ENCODE assay signal across 8 cellular contexts in the genomic region with DNA sequence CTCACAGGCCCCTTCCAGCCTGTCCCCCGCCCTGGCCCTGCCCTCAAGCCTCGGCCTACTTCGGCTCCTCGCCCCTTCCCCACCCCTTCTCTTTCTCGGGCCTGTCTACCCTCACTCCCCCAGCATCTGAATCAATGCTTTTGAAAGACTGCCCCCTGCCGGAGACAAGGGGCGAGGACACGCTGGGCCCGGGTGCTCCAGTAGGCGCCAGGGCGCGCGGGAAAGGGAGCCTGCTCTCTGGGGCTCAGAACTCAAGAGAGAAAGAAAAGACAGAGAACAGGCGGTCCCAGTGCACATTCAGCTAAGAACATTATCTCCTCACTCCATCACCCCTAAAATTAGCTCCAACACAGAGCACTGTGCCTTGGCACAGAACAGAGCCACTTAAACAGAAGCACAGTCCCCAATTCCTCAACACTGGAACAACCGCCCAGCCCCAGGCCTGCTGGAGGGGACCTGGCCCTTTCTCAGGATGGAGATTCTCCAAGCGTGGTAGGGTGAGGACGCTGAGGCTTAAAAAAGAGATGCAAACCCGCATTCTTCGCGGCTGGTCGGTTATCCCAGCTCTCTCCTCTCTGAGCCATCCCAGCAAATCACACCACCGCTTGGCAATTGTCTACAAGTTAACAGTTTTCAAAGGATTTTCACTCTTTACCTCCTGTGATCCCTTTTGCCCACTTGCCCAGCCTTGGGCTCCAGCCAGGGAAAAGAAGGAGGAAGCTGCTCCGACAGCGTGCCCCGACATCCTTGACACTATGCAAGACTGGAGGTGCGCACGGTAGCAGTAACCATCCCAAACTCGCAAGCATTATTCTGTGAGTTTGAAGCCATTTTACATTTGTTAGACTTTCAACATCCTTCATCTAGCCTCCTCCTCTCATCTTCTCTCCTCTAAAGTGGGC. TPM values are rescaled to one million over a fixed set of nuclear protein-coding genes. Genes with fewer than 3 reads are reported as not detected.
DNase-seq lines count a peak whose midpoint lies in the region; ATAC-seq, FAIRE-seq and TF ChIP-seq lines count a peak whose summit lies in the region.

No MANE protein-coding gene starts in this region.

- H3K14ac ChIP-seq in neuronal stem cell (ENCODE audit: low read length), result no peak overlapping the region

- no peak overlapping the region for H2BK120ac ChIP-seq in neuronal stem cell (ENCODE audit: low read depth, low read length)

- TF ChIP-seq CTCF in GM10266 (IDR thresholded peaks at IDR 0.05; ENCODE audit: control insufficient read depth, insufficient read depth, low read depth, missing control alignments), result peak; percentile 96

- no peak overlapping the region for H3K4ac ChIP-seq in neuronal stem cell (ENCODE audit: low read length)

- no peak overlapping the region for H3K18ac ChIP-seq in neuronal stem cell (ENCODE audit: low read length)

- no peak overlapping the region for H3K9ac ChIP-seq in neuronal stem cell (ENCODE audit: low read depth, low read length, poor library complexity)

- H3K79me1 ChIP-seq in neuronal stem cell (ENCODE audit: low read depth, low read length), result peaks cover 19% of the 10 kb centered on the region

- no peak overlapping the region for H3K23ac ChIP-seq in neuronal stem cell (ENCODE audit: low read depth, low read length, poor library complexity)

- no peak overlapping the region for H4K8ac ChIP-seq in neuronal stem cell (ENCODE audit: low read depth, low read length)

- peaks cover 12% of the 10 kb centered on the region for H3K4me1 ChIP-seq in SJSA1 (replicated peaks)
- H3K4me1 ChIP-seq in neuronal stem cell (ENCODE audit: control insufficient read depth in 2 of 2, insufficient read depth in 1 of 2, low read depth in 1 of 2, low read length in 2 of 2), result peaks cover 9 to 21% of the 10 kb centered on the region in 2 donors

- H3K9me3 ChIP-seq in SJSA1 (replicated peaks) (0 out of 2 replicates have a peak, but pooled peaks cover 2% of the 10 kb centered on the region), neuronal stem cell (replicated peaks in 1 of 2; ENCODE audit: control insufficient read depth in 2 of 2, insufficient read depth in 1 of 2, low read depth in 1 of 2, low read length in 2 of 2) (no peaks in the 10 kb centered on the region)

- no peak for ATAC-seq in GM21737 (IDR thresholded peaks at IDR 0.05; ENCODE audit: unreplicated experiment)

- no CpG with 5 or more reads among the region's 28 CpGs for WGBS in neuronal stem cell (ENCODE audit: extremely low coverage in 2 of 2, insufficient read length in 2 of 2, insufficient replicate concordance in 1 of 2), 2 donors

- no peak overlapping the region for H2BK12ac ChIP-seq in neuronal stem cell (ENCODE audit: low read length)

- peak; percentile 90 for DNase-seq in GM10266 (ENCODE audit: extremely low spot score)
- DNase-seq in KBM-7, result peak; percentile 85
- DNase-seq in SJSA1 (ENCODE audit: low read depth in 1 of 2, low spot score in 2 of 2), result peak; percentile 56 to 67
- peak; percentile 77 for DNase-seq in activated gamma-delta T cell treated with anti-CD3 and anti-CD28 coated beads, Interleukin-2, amount 50 U/mL, for 16 hours (ENCODE audit: low read depth)
- peak; percentile 80 to 87 for DNase-seq in frontal cortex (ENCODE audit: low spot score in 2 of 2)
- peak; percentile 92 for DNase-seq in neuronal stem cell (ENCODE audit: low spot score)
- peak in 46 of 49 donors; percentile 9 to 86 (median 62) for DNase-seq in substantia nigra (lab: John Stamatoyannopoulos, UW)

- in situ Hi-C loops in KBM-7 (cut with MboI; ENCODE audit: low pct_unique_long_range_greater_than_20kb, low sequenced_read_pairs), result no loop called here

- no peak overlapping the region for H2BK5ac ChIP-seq in neuronal stem cell (ENCODE audit: low read length)

- H2AFZ ChIP-seq in neuronal stem cell (ENCODE audit: low read length), result no peak overlapping the region

- H3K4me3 ChIP-seq in SJSA1, result peak overlapping the region; percentile 89; the same call in 1 of the 2 replicates
- H3K4me3 ChIP-seq in neuronal stem cell (ENCODE audit: low read length in 2 of 2), result peak overlapping the region; percentile 31 to 74

- peak overlapping the region; percentile 48 for H3K4me2 ChIP-seq in neuronal stem cell (ENCODE audit: insufficient read depth, low read length, poor library complexity, severe bottlenecking)

- H3K27me3 ChIP-seq in SJSA1 (replicated peaks) (peaks cover 7% of the 10 kb centered on the region), neuronal stem cell (ENCODE audit: control insufficient read depth in 3 of 3, insufficient read depth in 3 of 3, low read depth in 1 of 3, low read length in 3 of 3) (peaks cover 0 to 2% (median 0%) of the 10 kb centered on the region in 3 experiments)

- H3K36me3 ChIP-seq in SJSA1 (peaks cover 26% of the 10 kb centered on the region), neuronal stem cell (replicated peaks in 1 of 2; ENCODE audit: control insufficient read depth in 2 of 2, insufficient read depth in 2 of 2, low read length in 2 of 2) (peaks cover 32 to 50% of the 10 kb centered on the region in 2 donors)

- FAIRE-seq in frontal cortex (lab: Jason Lieb, UNC), result no peak

- no peak overlapping the region for H2BK15ac ChIP-seq in neuronal stem cell (ENCODE audit: low read length)

- H3K27ac ChIP-seq in SJSA1 (no peak overlapping the region), neuronal stem cell (replicated peaks; ENCODE audit: low read length) (peak overlapping the region; percentile 34), substantia nigra (ENCODE audit: low read depth, low read length, poor library complexity, severe bottlenecking) (no peak overlapping the region)

- no peak overlapping the region for H2AK5ac ChIP-seq in neuronal stem cell (ENCODE audit: low read depth, low read length)

- H4K91ac ChIP-seq in neuronal stem cell (ENCODE audit: low read depth, low read length, poor library complexity), result no peak overlapping the region

RNA-seq across cellular contexts. Expression of a gene that starts 2.1 kb away (rescaled TPM):
- 9.9 and 15.5 TPM in 2 replicates for total RNA-seq in SJSA1 (2014; rRNA removed; shearing (Covaris generic))
- total RNA-seq in frontal cortex, result 15.1 TPM
- 29.2 TPM for polyA plus RNA-seq in neuronal stem cell (2013, experiment 1 of 2)
- 28.5 TPM for polyA plus RNA-seq in neuronal stem cell (2013, experiment 2 of 2)

RNA-seq across cellular contexts. Expression of a gene that starts 14.0 kb away (rescaled TPM):
- 56.0 and 72.0 TPM in 2 replicates for total RNA-seq in SJSA1 (2014; rRNA removed; shearing (Covaris generic))
- 52.6 TPM for total RNA-seq in frontal cortex
- polyA plus RNA-seq in neuronal stem cell (2013, experiment 1 of 2), result 50.2 TPM
- polyA plus RNA-seq in neuronal stem cell (2013, experiment 2 of 2), result 53.7 TPM

RNA-seq across cellular contexts. Expression of a gene that starts 18.4 kb away (rescaled TPM):
- 63.4 and 70.6 TPM in 2 replicates for total RNA-seq in SJSA1 (2014; rRNA removed; shearing (Covaris generic))
- 72.6 TPM for total RNA-seq in frontal cortex
- polyA plus RNA-seq in neuronal stem cell (2013, experiment 1 of 2), result 110 TPM
- 110 TPM for polyA plus RNA-seq in neuronal stem cell (2013, experiment 2 of 2)

RNA-seq across cellular contexts. Expression of a gene that starts 28.3 kb away (rescaled TPM):
- not detected in 2 replicates for total RNA-seq in SJSA1 (2014; rRNA removed; shearing (Covaris generic))
- not detected for total RNA-seq in frontal cortex
- polyA plus RNA-seq in neuronal stem cell (2013, experiment 1 of 2), result 0.07 TPM
- polyA plus RNA-seq in neuronal stem cell (2013, experiment 2 of 2), result 0.14 TPM

RNA-seq across cellular contexts. Expression of a gene that starts 35.7 kb away (rescaled TPM):
- total RNA-seq in SJSA1 (2014; rRNA removed; shearing (Covaris generic)), result not detected in 2 replicates
- 163 TPM for total RNA-seq in frontal cortex
- 0.07 TPM for polyA plus RNA-seq in neuronal stem cell (2013, experiment 1 of 2)
- 0.04 TPM for polyA plus RNA-seq in neuronal stem cell (2013, experiment 2 of 2)
